ENCODE assay signal across 5 cellular contexts in the genomic region with DNA sequence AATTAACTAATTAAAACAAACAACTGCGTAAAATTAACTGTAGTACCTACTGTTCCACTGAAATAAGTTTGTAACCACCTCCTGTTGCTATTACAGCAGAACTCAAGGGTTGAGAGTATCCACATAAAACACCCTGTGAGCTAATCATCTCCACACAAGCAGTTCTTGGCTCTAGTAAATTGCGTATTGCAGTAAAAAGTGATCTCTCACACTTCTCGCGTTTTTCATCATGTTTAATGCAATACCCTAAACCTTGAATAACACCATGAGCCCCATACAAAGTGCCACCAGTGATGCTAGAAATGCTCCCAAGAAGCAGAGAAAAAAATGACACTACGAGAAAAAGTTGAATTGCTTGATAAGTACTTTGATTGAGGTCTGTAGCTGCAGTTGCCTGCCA.
"Had no signal": no experiment of that assay in that cellular context is flagged by ENCODE, and none has a peak within 500 bp of the region (broad histone marks: within the 10 kb centered on the region; RNA-seq: fewer than 3 reads in every experiment).

No MANE protein-coding gene starts in this region.

- H3K36me3 Mint-ChIP-seq: IgD-negative memory B cell had no signal

- H3K27ac Mint-ChIP-seq: IgD-negative memory B cell had no signal

- H3K27me3 Mint-ChIP-seq: IgD-negative memory B cell had no signal

- H3K4me3 ChIP-seq: K562 had no signal

- DNase-seq: IMR-90, KBM-7 had no signal

- H3K9me3 Mint-ChIP-seq: IgD-negative memory B cell had no signal

- H3K27ac ChIP-seq: HL-60 had no signal

- H3K4me3 Mint-ChIP-seq: IgD-negative memory B cell had no signal
